14 cellular contexts compared by ENCODE assay signal in genomic region chr17:27493088-27493487, GRCh38.
"Had no signal": no experiment of that assay in that cellular context is flagged by ENCODE, and none has a peak within 500 bp of the region (broad histone marks: within the 10 kb centered on the region; RNA-seq: fewer than 3 reads in every experiment).

No MANE protein-coding gene starts in this region.

- H3K4me3 ChIP-seq: sigmoid colon, testis, uterus had no signal

- H3K9me3 ChIP-seq: sigmoid colon, testis, uterus had no signal

- H3K27me3 ChIP-seq: sigmoid colon, testis, uterus had no signal

- H3K36me3 ChIP-seq: sigmoid colon, uterus had no signal

- H3K27ac Mint-ChIP-seq: activated naive CD4-positive, alpha-beta T cell treated with anti-CD3 and anti-CD28 coated beads for 36 hours; effector memory CD8-positive, alpha-beta T cell; stimulated activated naive CD8-positive, alpha-beta T cell treated with anti-CD3 and anti-CD28 coated beads, Interleukin-15, Interleukin-2, amounts not matched to agents 100 ng/mL and 50 ng/mL, for 24 hours had no signal

- H3K4me1 ChIP-seq: testis had no signal

- H3K27ac ChIP-seq: testis, uterus had no signal

- DNase-seq: activated CD4-positive, alpha-beta T cell treated with anti-CD3 and anti-CD28 coated beads for 1 hour; activated CD4-positive, alpha-beta T cell treated with anti-CD3 and anti-CD28 coated beads, Interleukin-2, amount 50 U/mL, for 48 hours; activated naive CD4-positive, alpha-beta T cell treated with anti-CD3 and anti-CD28 coated beads for 36 hours; effector memory CD8-positive, alpha-beta T cell; erythroblast; mammary epithelial cell; sigmoid colon; stimulated activated CD4-positive, alpha-beta T cell treated with anti-CD3 and anti-CD28 coated beads, Interleukin-12 subunit alpha, Interleukin-12 subunit beta, amount 100 ng/mL, for 4 hours; SW 1271; testis; uterus had no signal

- H3K36me3 Mint-ChIP-seq: natural killer cell treated with Interleukin-12 subunit alpha and Interleukin-12 subunit beta and Interleukin-15 and Interleukin-18, amount 100 ng/mL, for 72 hours had no signal

- ATAC-seq: effector memory CD8-positive, alpha-beta T cell; natural killer cell treated with Interleukin-12 subunit alpha and Interleukin-12 subunit beta and Interleukin-15 and Interleukin-18, amount 100 ng/mL, for 72 hours had no signal

- H3K9me3 Mint-ChIP-seq: activated naive CD4-positive, alpha-beta T cell treated with anti-CD3 and anti-CD28 coated beads for 36 hours; central memory CD8-positive, alpha-beta T cell; effector memory CD8-positive, alpha-beta T cell; natural killer cell treated with Interleukin-12 subunit alpha and Interleukin-12 subunit beta and Interleukin-15 and Interleukin-18, amount 100 ng/mL, for 72 hours; stimulated activated naive CD8-positive, alpha-beta T cell treated with anti-CD3 and anti-CD28 coated beads, Interleukin-15, Interleukin-2, amounts not matched to agents 100 ng/mL and 50 ng/mL, for 24 hours had no signal

- H3K4me3 Mint-ChIP-seq: activated naive CD4-positive, alpha-beta T cell treated with anti-CD3 and anti-CD28 coated beads for 36 hours; central memory CD8-positive, alpha-beta T cell; effector memory CD8-positive, alpha-beta T cell; natural killer cell treated with Interleukin-12 subunit alpha and Interleukin-12 subunit beta and Interleukin-15 and Interleukin-18, amount 100 ng/mL, for 72 hours; stimulated activated naive CD8-positive, alpha-beta T cell treated with anti-CD3 and anti-CD28 coated beads, Interleukin-15, Interleukin-2, amounts not matched to agents 100 ng/mL and 50 ng/mL, for 24 hours had no signal

- H3K27me3 Mint-ChIP-seq: central memory CD8-positive, alpha-beta T cell; effector memory CD8-positive, alpha-beta T cell; natural killer cell treated with Interleukin-12 subunit alpha and Interleukin-12 subunit beta and Interleukin-15 and Interleukin-18, amount 100 ng/mL, for 72 hours; stimulated activated naive CD8-positive, alpha-beta T cell treated with anti-CD3 and anti-CD28 coated beads, Interleukin-15, Interleukin-2, amounts not matched to agents 100 ng/mL and 50 ng/mL, for 24 hours had no signal
